ENCODE assay signal across 8 cellular contexts in the genomic region with DNA sequence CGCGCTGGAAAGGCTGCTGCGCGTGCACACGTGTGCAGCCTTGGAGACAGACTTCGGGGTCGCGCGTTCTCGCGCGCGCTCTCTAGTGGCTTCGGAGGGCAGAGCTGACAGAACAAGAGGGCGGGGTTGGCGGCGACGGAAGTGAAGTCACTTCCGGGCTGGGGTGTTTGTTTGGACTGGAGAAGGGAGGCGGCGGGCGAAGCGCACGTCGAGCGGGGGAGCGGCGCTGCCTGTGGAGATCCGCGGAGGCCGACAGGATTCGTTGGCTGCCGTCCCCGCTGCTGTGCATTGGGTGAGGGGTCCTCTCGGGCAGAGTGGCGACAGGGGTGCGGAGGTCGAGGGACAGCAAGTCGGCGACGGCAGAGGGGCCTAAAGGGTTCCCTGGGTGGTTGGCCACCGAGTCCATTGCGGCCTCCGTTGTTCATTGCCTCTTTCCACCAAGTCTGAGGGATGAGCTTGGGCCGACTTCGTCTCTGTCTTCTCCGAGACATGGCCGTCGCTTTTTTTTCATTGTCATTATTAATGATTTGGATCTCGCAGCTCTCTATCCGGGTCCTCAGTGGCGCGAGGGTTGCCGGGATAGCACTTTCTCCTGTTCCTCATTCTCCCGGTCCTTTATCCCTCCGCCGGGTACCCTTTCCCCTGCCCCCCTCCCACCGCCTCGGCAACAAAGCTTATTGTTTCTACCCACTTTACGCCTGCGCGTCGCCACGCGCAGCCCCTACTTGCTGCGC. TPM values are rescaled to one million over a fixed set of nuclear protein-coding genes. Genes with fewer than 3 reads are reported as not detected.
DNase-seq lines count a peak whose midpoint lies in the region; TF ChIP-seq lines count a peak whose summit lies in the region.

A gene with protein sequence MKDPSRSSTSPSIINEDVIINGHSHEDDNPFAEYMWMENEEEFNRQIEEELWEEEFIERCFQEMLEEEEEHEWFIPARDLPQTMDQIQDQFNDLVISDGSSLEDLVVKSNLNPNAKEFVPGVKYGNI (plus strand): TSS at position 166 of the 734 bp plus-strand sequence. CDS start 21,931 bp downstream, outside the sequence.

- peaks cover 36% of the 10 kb centered on the region for H3K4me1 ChIP-seq in suprapubic skin

- under 1% methylated on average over 39 of the region's 66 CpGs for WGBS in suprapubic skin

- H3K4me3 Mint-ChIP-seq in HFFc6 = peak within 1 kb of the TSS; percentile 94
- peak within 1 kb of the TSS; percentile 95 for H3K4me3 Mint-ChIP-seq in activated naive CD4-positive, alpha-beta T cell treated with anti-CD3 and anti-CD28 coated beads, Interleukin-2, amount 10 ng/mL, durations not matched to agents 7 days and 5 days

- peaks cover 3% of the 10 kb centered on the region for H3K27me3 Mint-ChIP-seq in HFFc6 (ENCODE audit: insufficient read depth)
- H3K27me3 Mint-ChIP-seq in activated naive CD4-positive, alpha-beta T cell treated with anti-CD3 and anti-CD28 coated beads, Interleukin-2, amount 10 ng/mL, durations not matched to agents 7 days and 5 days = peaks cover 5% of the 10 kb centered on the region

- no peaks in the 10 kb centered on the region for H3K9me3 ChIP-seq in SK-N-MC (ENCODE audit: low read depth, low read length)
- H3K9me3 ChIP-seq in suprapubic skin = no peaks in the 10 kb centered on the region

- no peaks in the 10 kb centered on the region for H3K9me3 Mint-ChIP-seq in HFFc6
- H3K9me3 Mint-ChIP-seq in activated naive CD4-positive, alpha-beta T cell treated with anti-CD3 and anti-CD28 coated beads, Interleukin-2, amount 10 ng/mL, durations not matched to agents 7 days and 5 days = no peaks in the 10 kb centered on the region

- TF ChIP-seq CTCF in HFFc6 (IDR thresholded peaks at IDR 0.05) = peak; percentile 81
- peak; percentile 74 for TF ChIP-seq CTCF in NB4 (IDR thresholded peaks at IDR 0.05; ENCODE audit: low read depth, low read length)
- peak; percentile 42 to 83 for TF ChIP-seq CTCF in suprapubic skin (IDR thresholded peaks at IDR 0.05)

- peak within 1 kb of the TSS; percentile 95 for H3K27ac ChIP-seq in SK-N-MC
- H3K27ac ChIP-seq in suprapubic skin = peak within 1 kb of the TSS; percentile 100

- TF ChIP-seq POLR2A in NB4 (IDR thresholded peaks at IDR 0.05; ENCODE audit: extremely low read depth, insufficient read length) (peak; percentile 89), suprapubic skin (IDR thresholded peaks at IDR 0.05) (peak; percentile 82 to 96)

- peaks cover 51% of the 10 kb centered on the region for H3K4me1 Mint-ChIP-seq in HFFc6 (ENCODE audit: low read depth)
- H3K4me1 Mint-ChIP-seq in activated naive CD4-positive, alpha-beta T cell treated with anti-CD3 and anti-CD28 coated beads, Interleukin-2, amount 10 ng/mL, durations not matched to agents 7 days and 5 days = peaks cover 46% of the 10 kb centered on the region

- no peaks in the 10 kb centered on the region for H3K27me3 ChIP-seq in suprapubic skin

- no peak for TF ChIP-seq EP300 in suprapubic skin (IDR thresholded peaks at IDR 0.05)

- DNase-seq in HFFc6 = peak; percentile 75
- DNase-seq in NB4 (ENCODE audit: low read depth) = peak; percentile 98
- DNase-seq in SK-N-MC (ENCODE audit: low read depth, low spot score) = peak; percentile 92
- DNase-seq in activated naive CD4-positive, alpha-beta T cell treated with anti-CD3 and anti-CD28 coated beads, Interleukin-2, amount 10 ng/mL, durations not matched to agents 7 days and 5 days = peak; percentile 98
- peak; percentile 92 for DNase-seq in germinal center (ENCODE audit: low spot score)
- DNase-seq in nucleus accumbens (lab: John Stamatoyannopoulos, UW) = peak; percentile 60 to 99 (median 94)
- peak; percentile 98 for DNase-seq in suprapubic skin (ENCODE audit: low spot score in 2 of 2)

- CTCF ChIA-PET in activated naive CD4-positive, alpha-beta T cell treated with anti-CD3 and anti-CD28 coated beads, Interleukin-2, amount 10 ng/mL, durations not matched to agents 7 days and 5 days (lab: Charles Lee) = interaction anchor here (0.8 to 3.1 kb wide), 8 partner anchors 15 to 782 kb away, joined by 3 to 13 read pairs (median 4); a partner anchor contains a TSS

- H3K27ac Mint-ChIP-seq in HFFc6 = peak within 1 kb of the TSS; percentile 98
- H3K27ac Mint-ChIP-seq in activated naive CD4-positive, alpha-beta T cell treated with anti-CD3 and anti-CD28 coated beads, Interleukin-2, amount 10 ng/mL, durations not matched to agents 7 days and 5 days = peak within 1 kb of the TSS; percentile 99

- peaks cover 22% of the 10 kb centered on the region; the same call in 1 of the 2 replicates for H3K36me3 Mint-ChIP-seq in HFFc6 (ENCODE audit: low read depth)
- H3K36me3 Mint-ChIP-seq in activated naive CD4-positive, alpha-beta T cell treated with anti-CD3 and anti-CD28 coated beads, Interleukin-2, amount 10 ng/mL, durations not matched to agents 7 days and 5 days = peaks cover 27% of the 10 kb centered on the region

- H3K36me3 ChIP-seq in SK-N-MC (ENCODE audit: insufficient read depth, low read length) (peaks cover 33% of the 10 kb centered on the region), suprapubic skin (no peaks in the 10 kb centered on the region)

- peak within 1 kb of the TSS; percentile 97 for H3K9ac ChIP-seq in SK-N-MC (ENCODE audit: insufficient read length)

- H3K4me3 ChIP-seq in GM08714 (ENCODE audit: low read length) = peak within 1 kb of the TSS; percentile 90
- H3K4me3 ChIP-seq in NB4 (ENCODE audit: low read depth, low read length) = peak within 1 kb of the TSS; percentile 91
- peak within 1 kb of the TSS; percentile 79 for H3K4me3 ChIP-seq in SK-N-MC
- H3K4me3 ChIP-seq in suprapubic skin = peak within 1 kb of the TSS; percentile 98

RNA-seq across cellular contexts. Expression of the gene that starts here (rescaled TPM):
- 10 to 100 TPM; 55.1 to 64.8 (median 59.8) TPM for total RNA-seq in HFFc6 (2021; fragmentation: NEBNext Ultra II Directional; extraction: Animal tissue kit (Norgen Biotek cat#: 25700))
- 10 to 100 TPM; 50.3 to 71.0 (median 53.5) TPM for total RNA-seq in suprapubic skin

Comparison
In these comparisons a context has a peak if more than half of its experiments do, and no peak if none do; other contexts are left out.
1. Peak in every context shown above with its lines: DNase-seq, H3K4me3 ChIP-seq and H3K27ac ChIP-seq.